2 cellular contexts compared by ENCODE assay signal in the genomic region with DNA sequence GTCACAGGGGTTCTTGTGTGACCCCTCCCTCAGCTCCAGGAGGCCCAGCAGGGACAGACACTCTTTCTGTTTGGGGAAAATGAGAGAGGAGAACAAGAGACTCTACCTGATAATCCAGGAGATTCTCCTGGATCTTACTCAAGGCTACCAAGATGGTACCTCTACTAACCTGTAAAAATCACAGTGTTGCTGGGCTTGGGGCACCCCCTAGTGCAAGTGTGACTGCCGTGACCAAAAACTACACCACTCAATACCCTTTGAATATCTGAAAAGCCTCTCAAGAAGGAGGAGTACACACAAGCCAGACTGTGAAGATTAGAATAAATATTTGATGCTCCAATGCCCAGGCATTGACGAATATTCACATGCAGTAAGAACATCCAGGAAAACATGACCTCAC.
TF ChIP-seq lines count a peak whose summit lies in the region.

No MANE protein-coding gene starts in this region.

TF ChIP-seq in GM23338, 12 proteins besides CTCF, POLR2A, EP300 and RAD21 (continued from another document):
- TF ChIP-seq, protein P1, sequence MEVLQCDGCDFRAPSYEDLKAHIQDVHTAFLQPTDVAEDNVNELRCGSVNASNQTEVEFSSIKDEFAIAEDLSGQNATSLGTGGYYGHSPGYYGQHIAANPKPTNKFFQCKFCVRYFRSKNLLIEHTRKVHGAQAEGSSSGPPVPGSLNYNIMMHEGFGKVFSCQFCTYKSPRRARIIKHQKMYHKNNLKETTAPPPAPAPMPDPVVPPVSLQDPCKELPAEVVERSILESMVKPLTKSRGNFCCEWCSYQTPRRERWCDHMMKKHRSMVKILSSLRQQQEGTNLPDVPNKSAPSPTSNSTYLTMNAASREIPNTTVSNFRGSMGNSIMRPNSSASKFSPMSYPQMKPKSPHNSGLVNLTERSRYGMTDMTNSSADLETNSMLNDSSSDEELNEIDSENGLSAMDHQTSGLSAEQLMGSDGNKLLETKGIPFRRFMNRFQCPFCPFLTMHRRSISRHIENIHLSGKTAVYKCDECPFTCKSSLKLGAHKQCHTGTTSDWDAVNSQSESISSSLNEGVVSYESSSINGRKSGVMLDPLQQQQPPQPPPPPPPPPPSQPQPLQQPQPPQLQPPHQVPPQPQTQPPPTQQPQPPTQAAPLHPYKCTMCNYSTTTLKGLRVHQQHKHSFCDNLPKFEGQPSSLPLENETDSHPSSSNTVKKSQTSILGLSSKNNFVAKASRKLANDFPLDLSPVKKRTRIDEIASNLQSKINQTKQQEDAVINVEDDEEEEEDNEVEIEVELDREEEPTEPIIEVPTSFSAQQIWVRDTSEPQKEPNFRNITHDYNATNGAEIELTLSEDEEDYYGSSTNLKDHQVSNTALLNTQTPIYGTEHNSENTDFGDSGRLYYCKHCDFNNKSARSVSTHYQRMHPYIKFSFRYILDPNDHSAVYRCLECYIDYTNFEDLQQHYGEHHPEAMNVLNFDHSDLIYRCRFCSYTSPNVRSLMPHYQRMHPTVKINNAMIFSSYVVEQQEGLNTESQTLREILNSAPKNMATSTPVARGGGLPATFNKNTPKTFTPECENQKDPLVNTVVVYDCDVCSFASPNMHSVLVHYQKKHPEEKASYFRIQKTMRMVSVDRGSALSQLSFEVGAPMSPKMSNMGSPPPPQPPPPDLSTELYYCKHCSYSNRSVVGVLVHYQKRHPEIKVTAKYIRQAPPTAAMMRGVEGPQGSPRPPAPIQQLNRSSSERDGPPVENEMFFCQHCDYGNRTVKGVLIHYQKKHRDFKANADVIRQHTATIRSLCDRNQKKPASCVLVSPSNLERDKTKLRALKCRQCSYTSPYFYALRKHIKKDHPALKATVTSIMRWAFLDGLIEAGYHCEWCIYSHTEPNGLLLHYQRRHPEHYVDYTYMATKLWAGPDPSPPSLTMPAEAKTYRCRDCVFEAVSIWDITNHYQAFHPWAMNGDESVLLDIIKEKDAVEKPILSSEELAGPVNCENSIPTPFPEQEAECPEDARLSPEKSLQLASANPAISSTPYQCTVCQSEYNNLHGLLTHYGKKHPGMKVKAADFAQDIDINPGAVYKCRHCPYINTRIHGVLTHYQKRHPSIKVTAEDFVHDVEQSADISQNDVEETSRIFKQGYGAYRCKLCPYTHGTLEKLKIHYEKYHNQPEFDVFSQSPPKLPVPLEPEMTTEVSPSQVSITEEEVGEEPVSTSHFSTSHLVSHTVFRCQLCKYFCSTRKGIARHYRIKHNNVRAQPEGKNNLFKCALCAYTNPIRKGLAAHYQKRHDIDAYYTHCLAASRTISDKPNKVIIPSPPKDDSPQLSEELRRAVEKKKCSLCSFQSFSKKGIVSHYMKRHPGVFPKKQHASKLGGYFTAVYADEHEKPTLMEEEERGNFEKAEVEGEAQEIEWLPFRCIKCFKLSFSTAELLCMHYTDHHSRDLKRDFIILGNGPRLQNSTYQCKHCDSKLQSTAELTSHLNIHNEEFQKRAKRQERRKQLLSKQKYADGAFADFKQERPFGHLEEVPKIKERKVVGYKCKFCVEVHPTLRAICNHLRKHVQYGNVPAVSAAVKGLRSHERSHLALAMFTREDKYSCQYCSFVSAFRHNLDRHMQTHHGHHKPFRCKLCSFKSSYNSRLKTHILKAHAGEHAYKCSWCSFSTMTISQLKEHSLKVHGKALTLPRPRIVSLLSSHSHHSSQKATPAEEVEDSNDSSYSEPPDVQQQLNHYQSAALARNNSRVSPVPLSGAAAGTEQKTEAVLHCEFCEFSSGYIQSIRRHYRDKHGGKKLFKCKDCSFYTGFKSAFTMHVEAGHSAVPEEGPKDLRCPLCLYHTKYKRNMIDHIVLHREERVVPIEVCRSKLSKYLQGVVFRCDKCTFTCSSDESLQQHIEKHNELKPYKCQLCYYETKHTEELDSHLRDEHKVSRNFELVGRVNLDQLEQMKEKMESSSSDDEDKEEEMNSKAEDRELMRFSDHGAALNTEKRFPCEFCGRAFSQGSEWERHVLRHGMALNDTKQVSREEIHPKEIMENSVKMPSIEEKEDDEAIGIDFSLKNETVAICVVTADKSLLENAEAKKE (CRISPR knock-in tag; IDR thresholded peaks at IDR 0.05) = no peak
- TF ChIP-seq NANOG (IDR thresholded peaks at IDR 0.05; ENCODE audit: borderline replicate concordance) = no peak
- TF ChIP-seq ZNF331 (CRISPR knock-in tag; IDR thresholded peaks at IDR 0.05; ENCODE audit: low read depth) = no peak
- no peak for TF ChIP-seq EZH2phosphoT487 (IDR thresholded peaks at IDR 0.05; ENCODE audit: unreplicated experiment)
- no peak for TF ChIP-seq ZNF114 (CRISPR knock-in tag; IDR thresholded peaks at IDR 0.05)
- TF ChIP-seq, protein P2, sequence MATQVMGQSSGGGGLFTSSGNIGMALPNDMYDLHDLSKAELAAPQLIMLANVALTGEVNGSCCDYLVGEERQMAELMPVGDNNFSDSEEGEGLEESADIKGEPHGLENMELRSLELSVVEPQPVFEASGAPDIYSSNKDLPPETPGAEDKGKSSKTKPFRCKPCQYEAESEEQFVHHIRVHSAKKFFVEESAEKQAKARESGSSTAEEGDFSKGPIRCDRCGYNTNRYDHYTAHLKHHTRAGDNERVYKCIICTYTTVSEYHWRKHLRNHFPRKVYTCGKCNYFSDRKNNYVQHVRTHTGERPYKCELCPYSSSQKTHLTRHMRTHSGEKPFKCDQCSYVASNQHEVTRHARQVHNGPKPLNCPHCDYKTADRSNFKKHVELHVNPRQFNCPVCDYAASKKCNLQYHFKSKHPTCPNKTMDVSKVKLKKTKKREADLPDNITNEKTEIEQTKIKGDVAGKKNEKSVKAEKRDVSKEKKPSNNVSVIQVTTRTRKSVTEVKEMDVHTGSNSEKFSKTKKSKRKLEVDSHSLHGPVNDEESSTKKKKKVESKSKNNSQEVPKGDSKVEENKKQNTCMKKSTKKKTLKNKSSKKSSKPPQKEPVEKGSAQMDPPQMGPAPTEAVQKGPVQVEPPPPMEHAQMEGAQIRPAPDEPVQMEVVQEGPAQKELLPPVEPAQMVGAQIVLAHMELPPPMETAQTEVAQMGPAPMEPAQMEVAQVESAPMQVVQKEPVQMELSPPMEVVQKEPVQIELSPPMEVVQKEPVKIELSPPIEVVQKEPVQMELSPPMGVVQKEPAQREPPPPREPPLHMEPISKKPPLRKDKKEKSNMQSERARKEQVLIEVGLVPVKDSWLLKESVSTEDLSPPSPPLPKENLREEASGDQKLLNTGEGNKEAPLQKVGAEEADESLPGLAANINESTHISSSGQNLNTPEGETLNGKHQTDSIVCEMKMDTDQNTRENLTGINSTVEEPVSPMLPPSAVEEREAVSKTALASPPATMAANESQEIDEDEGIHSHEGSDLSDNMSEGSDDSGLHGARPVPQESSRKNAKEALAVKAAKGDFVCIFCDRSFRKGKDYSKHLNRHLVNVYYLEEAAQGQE (IDR thresholded peaks at IDR 0.05; ENCODE audit: unreplicated experiment) = no peak
- TF ChIP-seq, protein P3, sequence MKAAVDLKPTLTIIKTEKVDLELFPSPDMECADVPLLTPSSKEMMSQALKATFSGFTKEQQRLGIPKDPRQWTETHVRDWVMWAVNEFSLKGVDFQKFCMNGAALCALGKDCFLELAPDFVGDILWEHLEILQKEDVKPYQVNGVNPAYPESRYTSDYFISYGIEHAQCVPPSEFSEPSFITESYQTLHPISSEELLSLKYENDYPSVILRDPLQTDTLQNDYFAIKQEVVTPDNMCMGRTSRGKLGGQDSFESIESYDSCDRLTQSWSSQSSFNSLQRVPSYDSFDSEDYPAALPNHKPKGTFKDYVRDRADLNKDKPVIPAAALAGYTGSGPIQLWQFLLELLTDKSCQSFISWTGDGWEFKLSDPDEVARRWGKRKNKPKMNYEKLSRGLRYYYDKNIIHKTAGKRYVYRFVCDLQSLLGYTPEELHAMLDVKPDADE (IDR thresholded peaks at IDR 0.05) = no peak
- TF ChIP-seq JUNB (IDR thresholded peaks at IDR 0.05; ENCODE audit: unreplicated experiment) = no peak

TF ChIP-seq in H1, 55 proteins besides CTCF, POLR2A, EP300 and RAD21 (continued from another document):
- TF ChIP-seq RBBP5 (IDR thresholded peaks at IDR 0.05; ENCODE audit: borderline replicate concordance, low read depth, low read length) (no peak), GABPA (IDR thresholded peaks at IDR 0.05; ENCODE audit: borderline replicate concordance, insufficient read depth, low read length) (no peak), SP4 (IDR thresholded peaks at IDR 0.05; ENCODE audit: low read length) (no peak), TAF1 (IDR thresholded peaks at IDR 0.05; ENCODE audit: low read depth, low read length) (no peak), BCL11A (IDR thresholded peaks at IDR 0.05; ENCODE audit: low read depth in 2 of 2, low read length in 2 of 2) (no peak), SRF (IDR thresholded peaks at IDR 0.05; ENCODE audit: low read depth, low read length) (no peak), SIN3A (conservative IDR thresholded peaks at IDR 0.05 in 1 of 2, IDR thresholded peaks at IDR 0.05 in 1 of 2; ENCODE audit: low read depth in 1 of 2, low read length in 2 of 2) (no peak), TCF12 (IDR thresholded peaks at IDR 0.05; ENCODE audit: low read depth, low read length) (no peak), BRCA1 (IDR thresholded peaks at IDR 0.05; ENCODE audit: low read depth, low read length) (no peak), CHD1 (IDR thresholded peaks at IDR 0.05; ENCODE audit: low read depth, low read length) (no peak), POLR2AphosphoS5 (IDR thresholded peaks at IDR 0.05; ENCODE audit: low read depth, low read length) (no peak), JUND (IDR thresholded peaks at IDR 0.05; ENCODE audit: low read length) (no peak), TAF7 (optimal IDR thresholded peaks at IDR 0.05; ENCODE audit: borderline replicate concordance, low read depth, low read length) (no peak), SP1 (IDR thresholded peaks at IDR 0.05; ENCODE audit: low read depth, low read length) (no peak), BACH1 (IDR thresholded peaks at IDR 0.05; ENCODE audit: low read length) (no peak)
